Comparison of ENCODE assay signal across 19 cellular contexts in genomic region chr13:95564091-95564490, GRCh38. TPM values are rescaled to one million over a fixed set of nuclear protein-coding genes. Genes with fewer than 3 reads are reported as not detected.
DNase-seq lines count a peak whose midpoint lies in the region; ATAC-seq and TF ChIP-seq lines count a peak whose summit lies in the region.
"Had no signal": no experiment of that assay in that cellular context is flagged by ENCODE, and none has a peak within 500 bp of the region (broad histone marks: within the 10 kb centered on the region; RNA-seq: fewer than 3 reads in every experiment).

No MANE protein-coding gene starts in this region.

- H3K4me1 Mint-ChIP-seq in CD8-positive, alpha-beta T cell (ENCODE audit: low read depth): no peaks in the 10 kb centered on the region
- H3K4me1 Mint-ChIP-seq in stimulated activated naive CD8-positive, alpha-beta T cell treated with anti-CD3 and anti-CD28 coated beads, Interleukin-15, amount 100 ng/mL, for 72 hours: no peaks in the 10 kb centered on the region

- H3K36me3 ChIP-seq in PC-9 (ENCODE audit: low read depth): no peaks in the 10 kb centered on the region
- no peaks in the 10 kb centered on the region for H3K36me3 ChIP-seq in CD8-positive, alpha-beta T cell (ENCODE audit: insufficient read depth, low read length)
- H3K36me3 ChIP-seq: ascending aorta, tibial artery had no signal

- TF ChIP-seq CTCF in GM12872 (IDR thresholded peaks at IDR 0.05; ENCODE audit: insufficient read depth, low read depth, low read length) (0 out of 3 replicates have a peak, but pooled peaks have one; percentile 2), PC-9 (conservative IDR thresholded peaks at IDR 0.05) (no peak), choroid plexus epithelial cell (conservative IDR thresholded peaks at IDR 0.05; ENCODE audit: low read depth, low read length) (peak; percentile 43)
- no peak for TF ChIP-seq CTCF in CD8-positive, alpha-beta T cell (IDR thresholded peaks at IDR 0.05)

- H3F3A ChIP-seq in PC-9 (ENCODE audit: insufficient read depth, low read depth): peaks cover 17% of the 10 kb centered on the region

- no peaks in the 10 kb centered on the region for H3K27me3 ChIP-seq in PC-9 (ENCODE audit: insufficient read depth, low read depth)
- no peaks in the 10 kb centered on the region for H3K27me3 ChIP-seq in CD8-positive, alpha-beta T cell (ENCODE audit: insufficient read depth, low read length)
- H3K27me3 ChIP-seq: ascending aorta had no signal

- H3K27ac Mint-ChIP-seq in CD8-positive, alpha-beta T cell: no peak overlapping the region
- H3K27ac Mint-ChIP-seq in stimulated activated naive CD8-positive, alpha-beta T cell treated with anti-CD3 and anti-CD28 coated beads, Interleukin-15, amount 100 ng/mL, for 72 hours: no peak overlapping the region
- H3K27ac Mint-ChIP-seq: T-helper 1 cell treated with Interleukin-12 subunit alpha and Interleukin-12 subunit beta and Interleukin-4 antibody, amounts not matched to agents 30 μg/mL and 1 μg/mL, for 36 hours had no signal

- no peak overlapping the region for H3K27ac ChIP-seq in PC-9
- H3K27ac ChIP-seq in CD8-positive, alpha-beta T cell (ENCODE audit: low read depth, low read length): no peak overlapping the region
- H3K27ac ChIP-seq: ascending aorta, dorsolateral prefrontal cortex, tibial artery had no signal

- H3K4me2 ChIP-seq in PC-9: peak overlapping the region; percentile 46; the same call in 1 of the 2 replicates
- H3K4me2 ChIP-seq: smooth muscle cell had no signal

- H2AFZ ChIP-seq in PC-9: no peak overlapping the region

- no peaks in the 10 kb centered on the region for H3K9me3 Mint-ChIP-seq in CD8-positive, alpha-beta T cell
- no peaks in the 10 kb centered on the region for H3K9me3 Mint-ChIP-seq in stimulated activated naive CD8-positive, alpha-beta T cell treated with anti-CD3 and anti-CD28 coated beads, Interleukin-15, amount 100 ng/mL, for 72 hours
- H3K9me3 Mint-ChIP-seq: T-helper 1 cell treated with Interleukin-12 subunit alpha and Interleukin-12 subunit beta and Interleukin-4 antibody, amounts not matched to agents 30 μg/mL and 1 μg/mL, for 36 hours had no signal

- no peaks in the 10 kb centered on the region for H3K9me2 ChIP-seq in PC-9 (ENCODE audit: insufficient read depth)

- no peaks in the 10 kb centered on the region for H3K79me2 ChIP-seq in PC-9 (ENCODE audit: low read depth)

- H3K36me3 Mint-ChIP-seq in CD8-positive, alpha-beta T cell: no peaks in the 10 kb centered on the region

- H3K9me3 ChIP-seq in PC-9 (ENCODE audit: insufficient read depth, low read depth): peaks cover 3% of the 10 kb centered on the region; the same call in 1 of the 2 replicates
- H3K9me3 ChIP-seq in CD8-positive, alpha-beta T cell (ENCODE audit: low read length): no peaks in the 10 kb centered on the region
- H3K9me3 ChIP-seq: tibial artery had no signal

- H3K4me3 ChIP-seq in PC-9 (no peak overlapping the region), choroid plexus epithelial cell (ENCODE audit: low read depth, low read length) (no peak overlapping the region)
- H3K4me3 ChIP-seq in CD8-positive, alpha-beta T cell (ENCODE audit: low read depth, low read length): no peak overlapping the region
- H3K4me3 ChIP-seq: ascending aorta, dorsolateral prefrontal cortex, smooth muscle cell, tibial artery had no signal

- no peaks in the 10 kb centered on the region for H4K20me1 ChIP-seq in PC-9 (ENCODE audit: insufficient read depth)

- ATAC-seq in CD8-positive, alpha-beta T cell: no peak
- ATAC-seq in stimulated activated naive CD8-positive, alpha-beta T cell treated with anti-CD3 and anti-CD28 coated beads, Interleukin-15, amount 100 ng/mL, for 72 hours: no peak
- ATAC-seq: activated CD4-positive, CD25-positive, alpha-beta regulatory T cell treated with anti-CD3 and anti-CD28 coated beads, Interleukin-2, amount 50 U/mL, for 24 hours; left cardiac atrium had no signal

- CTCF ChIA-PET in PC-9 (lab: Charles Lee): interaction anchor here (0.5 kb wide), 1 partner anchor 448 kb away, joined by 3 read pairs; no protein-coding TSS in a partner anchor
- CTCF ChIA-PET in CD8-positive, alpha-beta T cell (lab: Charles Lee): no interaction called here

- H3K27me3 Mint-ChIP-seq in CD8-positive, alpha-beta T cell (ENCODE audit: low read depth): peaks cover 15% of the 10 kb centered on the region
- peaks cover 30% of the 10 kb centered on the region for H3K27me3 Mint-ChIP-seq in stimulated activated naive CD8-positive, alpha-beta T cell treated with anti-CD3 and anti-CD28 coated beads, Interleukin-15, amount 100 ng/mL, for 72 hours

- DNase-seq in PC-9 (no peak), choroid plexus epithelial cell (ENCODE audit: low read depth) (peak; percentile 46), myocyte (ENCODE audit: low read depth) (peak; percentile 16), midbrain (lab: John Stamatoyannopoulos, UW) (no peak), posterior vena cava (ENCODE audit: low spot score) (no peak)
- no peak for DNase-seq in CD8-positive, alpha-beta T cell
- DNase-seq in stimulated activated naive CD8-positive, alpha-beta T cell treated with anti-CD3 and anti-CD28 coated beads, Interleukin-15, amount 100 ng/mL, for 72 hours: no peak
- DNase-seq: dorsolateral prefrontal cortex, hypothalamus, left cardiac atrium, NCI-H2171, NCI-H82, tibial artery had no signal

- POLR2A ChIA-PET in PC-9 (lab: Charles Lee; ENCODE audit: unreplicated experiment): no interaction called here
- POLR2A ChIA-PET in CD8-positive, alpha-beta T cell (lab: Charles Lee): no interaction called here

- no peak overlapping the region for H3K4me3 Mint-ChIP-seq in CD8-positive, alpha-beta T cell
- no peak overlapping the region for H3K4me3 Mint-ChIP-seq in stimulated activated naive CD8-positive, alpha-beta T cell treated with anti-CD3 and anti-CD28 coated beads, Interleukin-15, amount 100 ng/mL, for 72 hours
- H3K4me3 Mint-ChIP-seq: T-helper 1 cell treated with Interleukin-12 subunit alpha and Interleukin-12 subunit beta and Interleukin-4 antibody, amounts not matched to agents 30 μg/mL and 1 μg/mL, for 36 hours had no signal

- intact Hi-C loops in PC-9 (cut with micrococcal nuclease; ENCODE audit: unreplicated experiment): no loop called here
- intact Hi-C loops in posterior vena cava (cut with DNase I): no loop called here
- intact Hi-C loops in CD8-positive, alpha-beta T cell (cut with DNase I, micrococcal nuclease): no loop called here

- no TSS peak for BruUV-seq in PC-9 (replicated peaks; lab: Mats Ljungman, UMichigan)

- H3K4me1 ChIP-seq in PC-9 (replicated peaks; ENCODE audit: insufficient read depth): peaks cover 14% of the 10 kb centered on the region
- H3K4me1 ChIP-seq in CD8-positive, alpha-beta T cell (ENCODE audit: insufficient read depth, low read length): no peaks in the 10 kb centered on the region
- H3K4me1 ChIP-seq: ascending aorta, tibial artery had no signal

RNA-seq across cellular contexts. Expression of gene CLDN10, which starts 11.6 kb away (rescaled TPM):
- total RNA-seq in PC-9 (2021) (not detected in 2 replicates), myocyte (not detected in 2 replicates), posterior vena cava (under 1 TPM in 1 of 2 donors, not detected in 1; 0.24 TPM)
- 0.06 TPM for polyA plus RNA-seq in myocyte (2012)
- not detected for total RNA-seq in CD8-positive, alpha-beta T cell
- total RNA-seq: left cardiac atrium had no signal
- polyA plus RNA-seq: BJ, smooth muscle cell had no signal

Comparison
In these comparisons a context has a peak if more than half of its experiments do, and no peak if none do; other contexts are left out.
1. CTCF ChIP-seq: peak in GM12872 (single experiment) and choroid plexus epithelial cell (single experiment); none in PC-9 (single experiment) and CD8-positive, alpha-beta T cell (single experiment).
2. DNase-seq: peak in choroid plexus epithelial cell (single experiment) and myocyte (single experiment); none in PC-9 (0 of 2), midbrain (single experiment), posterior vena cava (single experiment), CD8-positive, alpha-beta T cell (0 of 7) and stimulated activated naive CD8-positive, alpha-beta T cell treated with anti-CD3 and anti-CD28 coated beads, Interleukin-15, amount 100 ng/mL, for 72 hours (0 of 2).